20 cellular contexts compared by ENCODE assay signal in genomic region chr4:73936969-73937368, GRCh38. TPM values are rescaled to one million over a fixed set of nuclear protein-coding genes. Genes with fewer than 3 reads are reported as not detected.
DNase-seq lines count a peak whose midpoint lies in the region; ATAC-seq, FAIRE-seq and TF ChIP-seq lines count a peak whose summit lies in the region.
"Had no signal": no experiment of that assay in that cellular context is flagged by ENCODE, and none has a peak within 500 bp of the region (broad histone marks: within the 10 kb centered on the region; RNA-seq: fewer than 3 reads in every experiment).

No MANE protein-coding gene starts in this region.

- TF ChIP-seq POLR2A in A549 (IDR thresholded peaks at IDR 0.05; ENCODE audit: low read length) = no peak

- FAIRE-seq in A549 (lab: Jason Lieb, UNC) (no peak), islet of Langerhans (lab: Jason Lieb, UNC) (peak; percentile 33), pancreas (lab: Jason Lieb, UNC) (peak; percentile 47)
- FAIRE-seq: GM19239, H1 had no signal

- no peaks in the 10 kb centered on the region for H3K9me2 ChIP-seq in Loucy (replicated peaks; ENCODE audit: low read depth, low read length)

- no peaks in the 10 kb centered on the region for H4K20me1 ChIP-seq in Loucy (ENCODE audit: insufficient read depth, low read length, poor library complexity, severe bottlenecking)
- H4K20me1 ChIP-seq: BLaER1 had no signal

- no peak overlapping the region for H3K27ac Mint-ChIP-seq in activated CD4-positive, alpha-beta T cell treated with anti-CD3 and anti-CD28 coated beads, Interleukin-2, amount 10 ng/mL, durations not matched to agents 7 days and 5 days
- H3K27ac Mint-ChIP-seq: CD14-positive monocyte; CD4-positive, alpha-beta memory T cell had no signal

- intact Hi-C loops in pancreas (cut with DNase I) = no loop called here

- no peaks in the 10 kb centered on the region for H3F3A ChIP-seq in Loucy (ENCODE audit: low read depth)

- ATAC-seq in A549 = no peak
- peak in 2 of 4 donors; percentile 44 to 57 for ATAC-seq in pancreas
- ATAC-seq in GM18867 (IDR thresholded peaks at IDR 0.05; ENCODE audit: unreplicated experiment) = no peak

- no peaks in the 10 kb centered on the region for H3K36me3 Mint-ChIP-seq in activated CD4-positive, alpha-beta T cell treated with anti-CD3 and anti-CD28 coated beads, Interleukin-2, amount 10 ng/mL, durations not matched to agents 7 days and 5 days (ENCODE audit: low read depth)
- H3K36me3 Mint-ChIP-seq: CD14-positive monocyte; CD4-positive, alpha-beta memory T cell had no signal

- H3K27ac ChIP-seq in A549 (no peak overlapping the region; a peak in 1 of 6 replicates), pancreas (peak overlapping the region in 2 of 4 donors; percentile 6 to 9)
- H3K27ac ChIP-seq: BLaER1 had no signal

- no peaks in the 10 kb centered on the region for H3K27me3 Mint-ChIP-seq in activated CD4-positive, alpha-beta T cell treated with anti-CD3 and anti-CD28 coated beads, Interleukin-2, amount 10 ng/mL, durations not matched to agents 7 days and 5 days
- H3K27me3 Mint-ChIP-seq: CD4-positive, alpha-beta memory T cell had no signal

- H3K36me3 ChIP-seq in Loucy (ENCODE audit: insufficient read depth, low read length) (no peaks in the 10 kb centered on the region), pancreas (no peaks in the 10 kb centered on the region), MG63 (no peaks in the 10 kb centered on the region)
- H3K36me3 ChIP-seq: BLaER1, HAP-1 had no signal

- no peak overlapping the region for H3K9ac ChIP-seq in Loucy (ENCODE audit: low read depth, low read length, poor library complexity, severe bottlenecking)
- H3K9ac ChIP-seq: BLaER1 had no signal

- H3K27me3 ChIP-seq in Loucy (ENCODE audit: insufficient read depth, low read length, poor library complexity, severe bottlenecking) = no peaks in the 10 kb centered on the region
- peaks cover 0 to 10% (median 0%) of the 10 kb centered on the region in 4 donors for H3K27me3 ChIP-seq in pancreas
- H3K27me3 ChIP-seq in MG63 = no peaks in the 10 kb centered on the region
- H3K27me3 ChIP-seq: BLaER1 had no signal

- H2AFZ ChIP-seq in Loucy (ENCODE audit: low read length) = 0 out of 2 replicates have a peak overlapping the region, but pooled peaks have one; percentile 17

- H3K4me2 ChIP-seq in A549 (peak overlapping the region; percentile 46), Loucy (ENCODE audit: low read depth, low read length, poor library complexity, severe bottlenecking) (no peak overlapping the region)
- H3K4me2 ChIP-seq: BLaER1 had no signal

- DNase-seq in A549 (ENCODE audit: low read depth in 1 of 2, low spot score in 1 of 2) (no peak), pancreas (no peak), H4 (ENCODE audit: low spot score) (no peak), MG63 (no peak)
- DNase-seq in activated CD4-positive, alpha-beta T cell treated with anti-CD3 and anti-CD28 coated beads, Interleukin-2, amount 10 ng/mL, durations not matched to agents 7 days and 5 days = no peak
- DNase-seq: CD4-positive, alpha-beta memory T cell; DMS153; DMS79; GDM1 had no signal

- CTCF ChIA-PET in A549 (lab: Yijun Ruan, JAX) = no interaction called here
- CTCF ChIA-PET in activated CD4-positive, alpha-beta T cell treated with anti-CD3 and anti-CD28 coated beads, Interleukin-2, amount 10 ng/mL, durations not matched to agents 7 days and 5 days (lab: Charles Lee) = no interaction called here

- no peaks in the 10 kb centered on the region for H3K4me1 Mint-ChIP-seq in activated CD4-positive, alpha-beta T cell treated with anti-CD3 and anti-CD28 coated beads, Interleukin-2, amount 10 ng/mL, durations not matched to agents 7 days and 5 days
- H3K4me1 Mint-ChIP-seq: CD14-positive monocyte; CD4-positive, alpha-beta memory T cell had no signal

- no peaks in the 10 kb centered on the region for H3K9me3 ChIP-seq in A549
- no peaks in the 10 kb centered on the region for H3K9me3 ChIP-seq in Loucy (ENCODE audit: insufficient read depth, low read depth, low read length)
- H3K9me3 ChIP-seq in pancreas = no peaks in the 10 kb centered on the region
- H3K9me3 ChIP-seq in MG63 = no peaks in the 10 kb centered on the region
- H3K9me3 ChIP-seq: BLaER1, HAP-1 had no signal

- H3K4me1 ChIP-seq in A549 = peaks cover 13% of the 10 kb centered on the region; the same call in 2 of the 3 replicates
- no peaks in the 10 kb centered on the region for H3K4me1 ChIP-seq in Loucy (ENCODE audit: insufficient read depth, low read length, poor library complexity, severe bottlenecking)
- peaks cover 2 to 14% (median 9%) of the 10 kb centered on the region in 3 donors for H3K4me1 ChIP-seq in pancreas
- H3K4me1 ChIP-seq: BLaER1, HAP-1 had no signal

- H3K4me3 ChIP-seq in A549 (no peak overlapping the region), Loucy (ENCODE audit: low read length, poor library complexity, severe bottlenecking) (no peak overlapping the region), pancreas (no peak overlapping the region), MG63 (no peak overlapping the region)
- H3K4me3 ChIP-seq: BLaER1, HAP-1 had no signal

- H3K9me3 Mint-ChIP-seq in activated CD4-positive, alpha-beta T cell treated with anti-CD3 and anti-CD28 coated beads, Interleukin-2, amount 10 ng/mL, durations not matched to agents 7 days and 5 days = no peaks in the 10 kb centered on the region

- H3K79me2 ChIP-seq in Loucy (ENCODE audit: insufficient read depth, low read length) = no peaks in the 10 kb centered on the region

- POLR2A ChIA-PET in A549 (lab: Yijun Ruan, JAX) = no interaction called here
- POLR2A ChIA-PET in activated CD4-positive, alpha-beta T cell treated with anti-CD3 and anti-CD28 coated beads, Interleukin-2, amount 10 ng/mL, durations not matched to agents 7 days and 5 days (lab: Charles Lee) = no interaction called here

- no peak overlapping the region for H3K4me3 Mint-ChIP-seq in activated CD4-positive, alpha-beta T cell treated with anti-CD3 and anti-CD28 coated beads, Interleukin-2, amount 10 ng/mL, durations not matched to agents 7 days and 5 days
- H3K4me3 Mint-ChIP-seq: CD14-positive monocyte; CD4-positive, alpha-beta memory T cell had no signal

- TF ChIP-seq CTCF in A549 (IDR thresholded peaks at IDR 0.05) (no peak), Loucy (conservative IDR thresholded peaks at IDR 0.05; ENCODE audit: low read length) (no peak), pancreas (IDR thresholded peaks at IDR 0.05) (no peak)

- no peak for TF ChIP-seq EP300 in A549 (IDR thresholded peaks at IDR 0.05)

- TF ChIP-seq RAD21 in A549 (conservative IDR thresholded peaks at IDR 0.05 in 1 of 2, IDR thresholded peaks at IDR 0.05 in 1 of 2) = no peak

TF ChIP-seq in A549, 52 proteins besides CTCF, POLR2A, EP300 and RAD21 (continues in another document):
- TF ChIP-seq EHMT2 (IDR thresholded peaks at IDR 0.05; ENCODE audit: low read depth) = no peak
- no peak for TF ChIP-seq JUN (IDR thresholded peaks at IDR 0.05)
- no peak for TF ChIP-seq SREBF2 (IDR thresholded peaks at IDR 0.05)
- no peak for TF ChIP-seq CBX8 (IDR thresholded peaks at IDR 0.05)
- no peak for TF ChIP-seq RCOR1 (IDR thresholded peaks at IDR 0.05; ENCODE audit: low read depth, low read length)
- no peak for TF ChIP-seq ZSCAN20 (CRISPR knock-in tag; IDR thresholded peaks at IDR 0.05)
- no peak for TF ChIP-seq ELK1 (IDR thresholded peaks at IDR 0.05; ENCODE audit: low read depth, low read length)
- no peak for TF ChIP-seq MAFK (IDR thresholded peaks at IDR 0.05; ENCODE audit: partially characterized antibody)
- no peak for TF ChIP-seq HOXB5 (CRISPR knock-in tag; IDR thresholded peaks at IDR 0.05)
- no peak for TF ChIP-seq MAZ (IDR thresholded peaks at IDR 0.05; ENCODE audit: borderline replicate concordance, low read depth, low read length)
- no peak for TF ChIP-seq JUNB (IDR thresholded peaks at IDR 0.05)

RNA-seq across cellular contexts. Expression of gene PF4, which starts 44.9 kb away (rescaled TPM):
- polyA plus RNA-seq in A549 (2011; rRNA removed) (0.81 and 1.1 TPM in 2 replicates), A549 (2017; fragmentation: RNase III; extraction: RNeasy Plus Mini Kit Qiagen cat#74134 plus additional on column Dnase treatment) (0.87 to 1.7 TPM (median 1.0 TPM) in 3 replicates), pancreas (under 1 TPM in 1 of 2 donors, not detected in 1; 0.19 TPM)
- 0.70 and 1.4 TPM in 2 replicates for polyA plus RNA-seq in A549 (2012; cell fraction: cytosol; rRNA removed)
- 1.00 and 1.3 TPM in 2 replicates for polyA plus RNA-seq in A549 (2012; cell fraction: nucleus; rRNA removed)
- polyA minus RNA-seq in A549 (2011; rRNA and poly(A)+ RNA removed) = 0.83 TPM in 1 of 2 replicates, not detected in the other
- not detected for total RNA-seq in pancreas
- not detected in 2 replicates for total RNA-seq in H4 (2014; rRNA removed; shearing (Covaris generic))
- total RNA-seq in activated CD4-positive, alpha-beta T cell treated with anti-CD3 and anti-CD28 coated beads, Interleukin-2, amount 10 ng/mL, durations not matched to agents 7 days and 5 days = not detected
- 1.1 TPM in 1 of 2 replicates, not detected in the other for total RNA-seq in MG63 (2014; rRNA removed; shearing (Covaris generic); ENCODE audit: low replicate concordance)
- total RNA-seq: A172; CD4-positive, alpha-beta memory T cell; Daoy; HT1080 had no signal

RNA-seq across cellular contexts. Expression of gene PPBP, which starts 51.0 kb away (rescaled TPM):
- polyA plus RNA-seq in A549 (2011; rRNA removed) = 0.16 TPM in 1 of 2 replicates, not detected in the other
- 0.11 TPM in 1 of 2 replicates, not detected in the other for polyA plus RNA-seq in A549 (2012; cell fraction: cytosol; rRNA removed)
- polyA plus RNA-seq in A549 (2012; cell fraction: nucleus; rRNA removed) = not detected in 2 replicates
- 0.35 TPM in 1 of 3 replicates, not detected in the others for polyA plus RNA-seq in A549 (2017; fragmentation: RNase III; extraction: RNeasy Plus Mini Kit Qiagen cat#74134 plus additional on column Dnase treatment)
- not detected in 2 replicates for polyA minus RNA-seq in A549 (2011; rRNA and poly(A)+ RNA removed)
- under 1 TPM in 1 of 6 donors, not detected in 5; 0.31 TPM for total RNA-seq in pancreas
- polyA plus RNA-seq in pancreas = not detected
- not detected in 2 replicates for total RNA-seq in H4 (2014; rRNA removed; shearing (Covaris generic))
- total RNA-seq in activated CD4-positive, alpha-beta T cell treated with anti-CD3 and anti-CD28 coated beads, Interleukin-2, amount 10 ng/mL, durations not matched to agents 7 days and 5 days = not detected
- not detected in 2 replicates for total RNA-seq in MG63 (2014; rRNA removed; shearing (Covaris generic); ENCODE audit: low replicate concordance)
- total RNA-seq: A172; CD4-positive, alpha-beta memory T cell; Daoy; HT1080 had no signal
